In the genomic region with DNA sequence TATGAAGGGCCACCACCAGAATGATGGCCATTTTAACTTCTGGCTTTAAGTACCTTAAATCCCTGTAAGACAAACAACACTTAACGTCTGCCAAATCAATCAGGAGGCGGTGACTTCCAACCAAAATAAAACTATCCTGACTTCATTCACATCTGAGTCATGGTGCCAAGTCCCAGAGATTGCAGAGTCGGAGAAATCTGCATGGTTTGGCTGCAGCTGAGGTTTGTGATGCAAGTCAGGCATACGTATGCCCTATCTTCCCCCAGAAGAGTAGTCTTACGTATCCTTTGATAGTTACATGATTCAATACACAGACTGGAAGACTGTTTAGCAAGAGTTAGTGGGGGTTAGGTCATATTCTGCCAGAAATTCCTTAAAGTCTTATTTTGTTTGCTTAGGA, we compare ENCODE assay signal across 8 cellular contexts. TPM values are rescaled to one million over a fixed set of nuclear protein-coding genes. Genes with fewer than 3 reads are reported as not detected.
DNase-seq lines count a peak whose midpoint lies in the region; ATAC-seq and TF ChIP-seq lines count a peak whose summit lies in the region.

No MANE protein-coding gene starts in this region.

- H3K9me3 ChIP-seq in psoas muscle, result no peaks in the 10 kb centered on the region

- peak overlapping the region; percentile 37 for H3K27ac ChIP-seq in psoas muscle

- no peaks in the 10 kb centered on the region for H3K27me3 ChIP-seq in psoas muscle (ENCODE audit: insufficient read depth in 3 of 3, low read length in 2 of 3)

- peak; percentile 89 for DNase-seq in ELR (ENCODE audit: low read depth)
- peak; percentile 80 for DNase-seq in RPMI7951 (ENCODE audit: low read depth)
- DNase-seq in fibroblast of the conjunctiva (ENCODE audit: low read depth), result peak; percentile 92
- DNase-seq in psoas muscle, result peak; percentile 59 to 63
- no peak for DNase-seq in stimulated activated naive CD4-positive, alpha-beta T cell (lab: John Stamatoyannopoulos, UW)

- WGBS in psoas muscle, 3 donors, result 25 to 37% (median 27%) methylated on average over 5 of the region's 5 CpGs

- H3K4me3 ChIP-seq in psoas muscle, result no peak overlapping the region

- no peak for TF ChIP-seq CTCF in psoas muscle (IDR thresholded peaks at IDR 0.05)

- no peaks in the 10 kb centered on the region for H3K36me3 ChIP-seq in psoas muscle (ENCODE audit: insufficient read depth in 1 of 2, low read depth in 1 of 2)

- peaks cover 18% of the 10 kb centered on the region for H3K4me1 ChIP-seq in psoas muscle

- ATAC-seq in psoas muscle (peak in 3 of 4 donors; percentile 28 to 30 (median 30)), GM19035 (IDR thresholded peaks at IDR 0.05; ENCODE audit: unreplicated experiment) (no peak), GM21576 (IDR thresholded peaks at IDR 0.05; ENCODE audit: unreplicated experiment) (no peak), HG02678 (IDR thresholded peaks at IDR 0.05; ENCODE audit: unreplicated experiment) (no peak)

- intact Hi-C loops in psoas muscle (cut with DNase I), result loop anchor here (5.0 to 10.0 kb wide), 3 partner anchors 65 to 192 kb away; no protein-coding TSS in a partner anchor

RNA-seq across cellular contexts. Expression of a gene that starts 1.7 kb away (rescaled TPM):
- 5.0 and 6.1 TPM in 2 replicates for total RNA-seq in RPMI7951 (2014; rRNA removed; shearing (Covaris generic))
- total RNA-seq in psoas muscle, result 1 to 10 TPM; 4.7 to 6.3 (median 6.0) TPM
- polyA plus RNA-seq in psoas muscle, result 1 to 10 TPM; 2.7 to 3.7 (median 2.9) TPM

Comparison
In these comparisons a context has a peak if more than half of its experiments do, and no peak if none do; other contexts are left out.
1. DNase-seq: peak in ELR (single experiment), RPMI7951 (single experiment), fibroblast of the conjunctiva (single experiment) and psoas muscle (2 of 2); none in stimulated activated naive CD4-positive, alpha-beta T cell (0 of 6).
2. ATAC-seq: peak in psoas muscle (3 of 4); none in GM19035 (single experiment), GM21576 (single experiment) and HG02678 (single experiment).